In genomic region chr9:110517483-110517882, GRCh38 we compare ENCODE assay signal across 31 cellular contexts.
DNase-seq lines count a peak whose midpoint lies in the region; FAIRE-seq lines count a peak whose summit lies in the region.
"Had no signal": no experiment of that assay in that cellular context is flagged by ENCODE, and none has a peak within 500 bp of the region (broad histone marks: within the 10 kb centered on the region; RNA-seq: fewer than 3 reads in every experiment).

No MANE protein-coding gene starts in this region.

- no peak overlapping the region for H4K8ac ChIP-seq in trophoblast cell (ENCODE audit: low read depth, low read length)

- WGBS in trophoblast cell (ENCODE audit: extremely low coverage, insufficient coverage, insufficient read length) = no CpG with 5 or more reads among the region's 5 CpGs

- no peak overlapping the region for H3K27ac ChIP-seq in trophoblast cell (ENCODE audit: low read depth, low read length)
- H3K27ac ChIP-seq: 22Rv1; A549; BLaER1; BLaER1 treated with 17β-estradiol and CSF1 and Interleukin-3, amounts not matched to agents 10 nM and 100 nM; C4-2B had no signal

- H3K79me2 ChIP-seq in trophoblast cell (ENCODE audit: control insufficient read depth, insufficient read depth, low read length, poor library complexity) = no peaks in the 10 kb centered on the region

- H3K18ac ChIP-seq in trophoblast cell (ENCODE audit: low read length) = no peak overlapping the region

- no peak overlapping the region for H3K4me3 ChIP-seq in trophoblast cell (ENCODE audit: low read depth, low read length)
- H3K4me3 ChIP-seq: A549; BLaER1; BLaER1 treated with 17β-estradiol and CSF1 and Interleukin-3, amounts not matched to agents 10 nM and 100 nM had no signal

- no peak overlapping the region for H3K23ac ChIP-seq in trophoblast cell (ENCODE audit: low read length)

- no peaks in the 10 kb centered on the region for H3K27me3 ChIP-seq in trophoblast cell (ENCODE audit: insufficient read depth, low read length)
- H3K27me3 ChIP-seq: BLaER1; BLaER1 treated with 17β-estradiol and CSF1 and Interleukin-3, amounts not matched to agents 10 nM and 100 nM had no signal

- H4K12ac ChIP-seq in trophoblast cell (ENCODE audit: low read depth, low read length) = no peak overlapping the region

- no peak overlapping the region for H2BK120ac ChIP-seq in trophoblast cell (ENCODE audit: insufficient read depth, low read length, poor library complexity)

- no peaks in the 10 kb centered on the region for H3K9me3 ChIP-seq in trophoblast cell (ENCODE audit: insufficient read depth, low read depth, low read length)
- H3K9me3 ChIP-seq: A549; BE2C; BLaER1; BLaER1 treated with 17β-estradiol and CSF1 and Interleukin-3, amounts not matched to agents 10 nM and 100 nM; Caco-2 had no signal

- H3K79me1 ChIP-seq in trophoblast cell (ENCODE audit: low read length) = no peaks in the 10 kb centered on the region

- peak; percentile 7 for FAIRE-seq in RCC 7860 (lab: Jason Lieb, UNC)
- FAIRE-seq: A204.1, A549, D721Med had no signal

- H3K4ac ChIP-seq in trophoblast cell (ENCODE audit: low read depth, low read length) = no peak overlapping the region

- no peak for DNase-seq in RCC 7860 (ENCODE audit: low spot score)
- DNase-seq in trophoblast cell = peak; percentile 65 to 70
- DNase-seq in SK-N-DZ (ENCODE audit: low spot score) = no peak
- no peak for DNase-seq in NK-92 (lab: John Stamatoyannopoulos, UW; ENCODE audit: unreplicated experiment)
- DNase-seq: 8988T; ACHN; AML-193; BE2C; C1 segment of cervical spinal cord; Caco-2; Calu3; CD4-positive, alpha-beta memory T cell; CD4-positive, alpha-beta T cell; CD4-positive, CD25-positive, alpha-beta regulatory T cell; CD8-positive, alpha-beta memory T cell; CD8-positive, alpha-beta T cell; COR-L47; DMS 273 treated with DMSO at 0.1 percent for 48 hours; DMS153; DMS53; DMS79; DMS79 treated with DMSO at 0.1 percent for 48 hours; DND-41; EL had no signal

- no peak overlapping the region for H4K91ac ChIP-seq in trophoblast cell (ENCODE audit: low read depth, low read length)

- H3K9ac ChIP-seq in trophoblast cell (ENCODE audit: low read length) = no peak overlapping the region
- H3K9ac ChIP-seq: BLaER1; BLaER1 treated with 17β-estradiol and CSF1 and Interleukin-3, amounts not matched to agents 10 nM and 100 nM had no signal

- H2AK5ac ChIP-seq in trophoblast cell (ENCODE audit: low read length) = no peak overlapping the region

- H3K4me1 ChIP-seq in trophoblast cell (ENCODE audit: control insufficient read depth in 1 of 2, insufficient read depth in 2 of 2, low read length in 2 of 2) = no peaks in the 10 kb centered on the region
- H3K4me1 ChIP-seq: A549; BE2C; BLaER1; BLaER1 treated with 17β-estradiol and CSF1 and Interleukin-3, amounts not matched to agents 10 nM and 100 nM; Caco-2 had no signal

- H2AFZ ChIP-seq in trophoblast cell (ENCODE audit: insufficient read depth, low read length, poor library complexity) = no peak overlapping the region

- no peak overlapping the region for H2BK5ac ChIP-seq in trophoblast cell (ENCODE audit: low read depth, low read length, poor library complexity)

- H2BK12ac ChIP-seq in trophoblast cell (ENCODE audit: low read length) = no peak overlapping the region

- H3K4me2 ChIP-seq in trophoblast cell (ENCODE audit: low read length) = no peak overlapping the region
- H3K4me2 ChIP-seq: A549; BLaER1; BLaER1 treated with 17β-estradiol and CSF1 and Interleukin-3, amounts not matched to agents 10 nM and 100 nM had no signal

- H3K36me3 ChIP-seq in trophoblast cell (ENCODE audit: control insufficient read depth in 1 of 2, insufficient read depth in 2 of 2, low read length in 2 of 2) = peaks cover 2 to 5% of the 10 kb centered on the region in 2 experiments
- H3K36me3 ChIP-seq: BE2C; BLaER1; BLaER1 treated with 17β-estradiol and CSF1 and Interleukin-3, amounts not matched to agents 10 nM and 100 nM had no signal

- H3K14ac ChIP-seq in trophoblast cell (ENCODE audit: low read length) = no peak overlapping the region

Comparison
In these comparisons a context has a peak if more than half of its experiments do, and no peak if none do; other contexts are left out.
1. DNase-seq: peak in trophoblast cell (2 of 2); none in RCC 7860 (single experiment), SK-N-DZ (single experiment) and NK-92 (single experiment).